17 cellular contexts compared by ENCODE assay signal in the genomic region with DNA sequence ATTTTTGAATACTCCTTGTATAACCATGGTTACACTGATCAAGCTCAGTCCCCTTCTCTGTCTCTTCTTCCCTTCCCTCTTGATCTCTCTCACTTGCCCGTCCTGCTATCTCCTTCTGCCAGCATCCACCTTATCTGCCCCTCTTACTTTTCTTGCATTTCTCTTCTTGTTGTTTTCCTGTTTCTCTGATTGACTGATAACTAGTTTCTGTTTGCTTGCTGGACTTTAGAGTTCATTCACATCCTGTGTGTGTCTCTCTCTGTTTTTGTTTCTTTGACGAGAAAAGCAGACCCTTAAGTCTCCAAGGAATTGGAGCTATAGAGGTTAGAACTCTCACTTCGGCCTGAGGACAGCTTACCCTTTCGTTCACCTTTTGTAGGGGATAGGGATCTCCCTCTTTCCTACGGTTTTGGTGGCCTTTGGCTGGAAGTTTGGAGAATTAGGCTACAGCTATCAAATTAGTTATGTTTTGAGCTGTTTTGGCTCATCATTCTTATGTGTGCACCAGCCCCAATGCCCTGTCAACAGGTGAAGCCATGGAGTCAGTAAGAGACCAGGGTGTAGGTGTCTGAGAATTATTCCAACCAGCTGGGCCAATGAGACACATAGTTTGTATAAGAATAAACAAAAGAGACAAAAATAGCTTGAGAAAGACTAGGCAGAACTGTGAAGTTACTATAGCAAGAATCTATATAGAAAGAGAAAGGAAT. TPM values are rescaled to one million over a fixed set of nuclear protein-coding genes. Genes with fewer than 3 reads are reported as not detected.
A peak's percentile ranks its signal among the peaks of the same experiment; 100 is the strongest.
DNase-seq lines count a peak whose midpoint lies in the region; ATAC-seq and TF ChIP-seq lines count a peak whose summit lies in the region.
"Had no signal": no experiment of that assay in that cellular context is flagged by ENCODE, and none has a peak within 500 bp of the region (broad histone marks: within the 10 kb centered on the region; RNA-seq: fewer than 3 reads in every experiment).

No MANE protein-coding gene starts in this region.

- no peaks in the 10 kb centered on the region for H3K4me1 Mint-ChIP-seq in stimulated activated naive B cell treated with anti-CD40 and anti-IgM and Interleukin-4, amounts not matched to agents 10 μg/mL and 1 μg/mL and 100 μg/mL, for 72 hours
- H3K4me1 Mint-ChIP-seq in activated CD4-positive, alpha-beta T cell treated with anti-CD3 and anti-CD28 coated beads, Interleukin-2, amount 10 ng/mL, durations not matched to agents 7 days and 5 days, result no peaks in the 10 kb centered on the region

- ATAC-seq in GM18498 (IDR thresholded peaks at IDR 0.05; ENCODE audit: unreplicated experiment) (peak; percentile 55), GM19455 (IDR thresholded peaks at IDR 0.05; ENCODE audit: unreplicated experiment) (peak; percentile 59), HG02840 (IDR thresholded peaks at IDR 0.05; ENCODE audit: low FRiP score, unreplicated experiment) (peak; percentile 48), HG03442 (IDR thresholded peaks at IDR 0.05; ENCODE audit: unreplicated experiment) (peak; percentile 35)
- no peak for ATAC-seq in stimulated activated naive B cell treated with anti-CD40 and anti-IgM and Interleukin-4, amounts not matched to agents 10 μg/mL and 1 μg/mL and 100 μg/mL, for 72 hours (replicated peaks)
- ATAC-seq: heart left ventricle had no signal

- CTCF ChIA-PET in HEK293T (lab: Yijun Ruan, JAX), result no interaction called here
- CTCF ChIA-PET in activated CD4-positive, alpha-beta T cell treated with anti-CD3 and anti-CD28 coated beads, Interleukin-2, amount 10 ng/mL, durations not matched to agents 7 days and 5 days (lab: Charles Lee), result interaction anchor here (1.5 kb wide), 1 partner anchor 14 kb away, joined by 4 read pairs; no protein-coding TSS in a partner anchor

- peaks cover 6 to 7% of the 10 kb centered on the region in 2 donors for H3K9me3 Mint-ChIP-seq in stimulated activated naive B cell treated with anti-CD40 and anti-IgM and Interleukin-4, amounts not matched to agents 10 μg/mL and 1 μg/mL and 100 μg/mL, for 72 hours
- no peaks in the 10 kb centered on the region for H3K9me3 Mint-ChIP-seq in activated CD4-positive, alpha-beta T cell treated with anti-CD3 and anti-CD28 coated beads, Interleukin-2, amount 10 ng/mL, durations not matched to agents 7 days and 5 days

- peaks cover 13 to 17% of the 10 kb centered on the region in 2 donors for H3K27me3 Mint-ChIP-seq in stimulated activated naive B cell treated with anti-CD40 and anti-IgM and Interleukin-4, amounts not matched to agents 10 μg/mL and 1 μg/mL and 100 μg/mL, for 72 hours
- H3K27me3 Mint-ChIP-seq in activated CD4-positive, alpha-beta T cell treated with anti-CD3 and anti-CD28 coated beads, Interleukin-2, amount 10 ng/mL, durations not matched to agents 7 days and 5 days, result peaks cover 2% of the 10 kb centered on the region

- no peak overlapping the region for H3K27ac Mint-ChIP-seq in stimulated activated naive B cell treated with anti-CD40 and anti-IgM and Interleukin-4, amounts not matched to agents 10 μg/mL and 1 μg/mL and 100 μg/mL, for 72 hours
- no peak overlapping the region for H3K27ac Mint-ChIP-seq in activated CD4-positive, alpha-beta T cell treated with anti-CD3 and anti-CD28 coated beads, Interleukin-2, amount 10 ng/mL, durations not matched to agents 7 days and 5 days

- DNase-seq in stimulated activated naive B cell treated with anti-CD40 and anti-IgM and Interleukin-4, amounts not matched to agents 10 μg/mL and 1 μg/mL and 100 μg/mL, for 72 hours, result no peak
- DNase-seq in stimulated activated CD4-positive, alpha-beta T cell treated with anti-CD3 and anti-CD28 coated beads, Interleukin-15, amount 100 ng/mL, for 24 hours, result no peak
- DNase-seq in HEK293T (ENCODE audit: extremely low spot score), result no peak
- no peak for DNase-seq in activated CD4-positive, alpha-beta T cell treated with anti-CD3 and anti-CD28 coated beads, Interleukin-2, amount 10 ng/mL, durations not matched to agents 7 days and 5 days
- DNase-seq: adrenal gland; DND-41; H7; heart left ventricle; Karpas-422; left ventricle myocardium inferior; PC-9; stimulated activated naive CD4-positive, alpha-beta T cell had no signal

- H3K4me3 Mint-ChIP-seq in stimulated activated naive B cell treated with anti-CD40 and anti-IgM and Interleukin-4, amounts not matched to agents 10 μg/mL and 1 μg/mL and 100 μg/mL, for 72 hours, result no peak overlapping the region
- H3K4me3 Mint-ChIP-seq in activated CD4-positive, alpha-beta T cell treated with anti-CD3 and anti-CD28 coated beads, Interleukin-2, amount 10 ng/mL, durations not matched to agents 7 days and 5 days, result no peak overlapping the region

- peaks cover 2 to 8% of the 10 kb centered on the region in 2 donors for H3K36me3 Mint-ChIP-seq in stimulated activated naive B cell treated with anti-CD40 and anti-IgM and Interleukin-4, amounts not matched to agents 10 μg/mL and 1 μg/mL and 100 μg/mL, for 72 hours
- no peaks in the 10 kb centered on the region for H3K36me3 Mint-ChIP-seq in activated CD4-positive, alpha-beta T cell treated with anti-CD3 and anti-CD28 coated beads, Interleukin-2, amount 10 ng/mL, durations not matched to agents 7 days and 5 days (ENCODE audit: low read depth)

- POLR2A ChIA-PET in HEK293T (lab: Yijun Ruan, JAX), result no interaction called here
- POLR2A ChIA-PET in activated CD4-positive, alpha-beta T cell treated with anti-CD3 and anti-CD28 coated beads, Interleukin-2, amount 10 ng/mL, durations not matched to agents 7 days and 5 days (lab: Charles Lee), result no interaction called here

TF ChIP-seq in HEK293T, 16 proteins besides CTCF, POLR2A, EP300 and RAD21:
- TF ChIP-seq HDGF (IDR thresholded peaks at IDR 0.05; ENCODE audit: borderline replicate concordance) (no peak), CTBP1 (IDR thresholded peaks at IDR 0.05; ENCODE audit: borderline replicate concordance) (no peak), NFRKB (IDR thresholded peaks at IDR 0.05) (no peak), SUZ12 (IDR thresholded peaks at IDR 0.05) (no peak), FOXK2 (IDR thresholded peaks at IDR 0.05) (no peak), BHLHE40 (IDR thresholded peaks at IDR 0.05; ENCODE audit: borderline replicate concordance) (no peak), SP1 (IDR thresholded peaks at IDR 0.05) (no peak), FOXA1 (IDR thresholded peaks at IDR 0.05) (no peak)
TF ChIP-seq in HEK293T: peak in this region for 0.

RNA-seq across cellular contexts. Expression of gene ASB17, which starts 49.1 kb away (rescaled TPM):
- not detected for total RNA-seq in activated CD4-positive, alpha-beta T cell treated with anti-CD3 and anti-CD28 coated beads, Interleukin-2, amount 10 ng/mL, durations not matched to agents 7 days and 5 days
- total RNA-seq: adrenal gland, dermis microvascular lymphatic vessel endothelial cell, H7, heart left ventricle, left ventricle myocardium inferior, PC-9 had no signal

Comparison
In these comparisons a context has a peak if more than half of its experiments do, and no peak if none do; other contexts are left out.
1. ATAC-seq: peak in GM18498 (single experiment), GM19455 (single experiment), HG02840 (single experiment) and HG03442 (single experiment); none in stimulated activated naive B cell treated with anti-CD40 and anti-IgM and Interleukin-4, amounts not matched to agents 10 μg/mL and 1 μg/mL and 100 μg/mL, for 72 hours (0 of 2).